2 cellular contexts compared by ENCODE assay signal in the genomic region with DNA sequence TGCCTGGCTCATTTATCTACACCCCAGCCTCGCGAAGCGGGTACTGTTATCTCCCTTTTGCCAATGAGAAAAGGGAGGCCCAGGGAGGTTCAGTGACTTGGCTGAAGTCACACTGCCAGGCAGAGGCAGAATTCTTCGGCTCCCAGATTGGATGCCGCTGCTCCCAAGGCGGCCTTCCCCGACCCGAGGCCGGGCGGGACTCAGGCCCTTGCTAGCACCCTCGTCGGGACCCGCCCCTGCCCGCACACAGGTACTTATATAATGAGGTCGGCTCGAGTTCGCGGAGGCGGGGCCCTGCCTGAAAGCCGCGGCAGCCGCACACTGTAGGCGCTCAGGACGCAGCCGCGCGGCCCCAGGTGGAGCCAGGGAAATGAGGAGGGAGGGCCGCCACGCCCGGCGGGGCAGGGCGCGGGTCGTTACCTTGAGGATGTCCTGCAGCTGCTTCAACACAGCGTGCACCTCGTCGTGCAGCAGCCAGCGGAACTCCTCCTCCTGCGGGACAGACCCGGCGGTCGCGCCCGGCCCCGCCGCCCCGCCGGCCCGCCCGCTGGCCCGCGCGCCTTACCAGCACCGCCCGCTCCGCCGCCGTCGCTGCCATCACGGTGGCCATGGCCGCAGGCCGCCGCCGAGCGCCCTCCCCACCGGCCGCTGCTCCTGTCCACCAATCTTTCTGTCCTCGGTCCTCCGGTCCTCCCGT.
TF ChIP-seq lines count a peak whose summit lies in the region.

A gene with protein sequence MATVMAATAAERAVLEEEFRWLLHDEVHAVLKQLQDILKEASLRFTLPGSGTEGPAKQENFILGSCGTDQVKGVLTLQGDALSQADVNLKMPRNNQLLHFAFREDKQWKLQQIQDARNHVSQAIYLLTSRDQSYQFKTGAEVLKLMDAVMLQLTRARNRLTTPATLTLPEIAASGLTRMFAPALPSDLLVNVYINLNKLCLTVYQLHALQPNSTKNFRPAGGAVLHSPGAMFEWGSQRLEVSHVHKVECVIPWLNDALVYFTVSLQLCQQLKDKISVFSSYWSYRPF (minus strand): TSS at position 672 of the 697 bp plus-strand sequence. CDS start 62 bp downstream, at position 610.

TF ChIP-seq in HEK293, 187 proteins besides CTCF, POLR2A, EP300 and RAD21 (continues in another document):
- TF ChIP-seq SP3 (tag by site-specific recombination; IDR thresholded peaks at IDR 0.05) (0 out of 2 replicates have a peak, but pooled peaks have one; percentile 69), KLF9 (tag by site-specific recombination; IDR thresholded peaks at IDR 0.05; ENCODE audit: low read depth) (peak; percentile 49; the same call in 1 of the 2 replicates), ZNF701 (tag by site-specific recombination; IDR thresholded peaks at IDR 0.05) (0 out of 2 replicates have a peak, but pooled peaks have one; percentile 18), ZNF239 (tag by site-specific recombination; IDR thresholded peaks at IDR 0.05) (no peak), ZNF157 (tag by site-specific recombination; IDR thresholded peaks at IDR 0.05) (no peak), ZXDB (tag by site-specific recombination; IDR thresholded peaks at IDR 0.05) (0 out of 2 replicates have a peak, but pooled peaks have one; percentile 34), SP2 (tag by site-specific recombination; IDR thresholded peaks at IDR 0.05) (peak; percentile 63), ZEB2 (tag by site-specific recombination; IDR thresholded peaks at IDR 0.05) (peak; percentile 70), ZNF639 (tag by site-specific recombination; IDR thresholded peaks at IDR 0.05) (no peak), ZNF677 (tag by site-specific recombination; IDR thresholded peaks at IDR 0.05) (no peak), ZBTB17 (tag by site-specific recombination; IDR thresholded peaks at IDR 0.05) (peak; percentile 55; the same call in 1 of the 2 replicates), ZNF48 (tag by site-specific recombination; IDR thresholded peaks at IDR 0.05) (no peak), ZNF426 (tag by site-specific recombination; IDR thresholded peaks at IDR 0.05) (no peak), ZNF529 (tag by site-specific recombination; IDR thresholded peaks at IDR 0.05; ENCODE audit: insufficient replicate concordance) (no peak), SCRT2 (tag by site-specific recombination; IDR thresholded peaks at IDR 0.05) (peak; percentile 24; the same call in 1 of the 2 replicates), ZIC2 (tag by site-specific recombination; IDR thresholded peaks at IDR 0.05) (peak; percentile 49), ZNF792 (tag by site-specific recombination; IDR thresholded peaks at IDR 0.05) (no peak), ZNF302 (tag by site-specific recombination; IDR thresholded peaks at IDR 0.05; ENCODE audit: low read depth) (no peak), ZNF768 (tag by site-specific recombination; IDR thresholded peaks at IDR 0.05) (peak; percentile 65; the same call in 1 of the 2 replicates), ZNF791 (tag by site-specific recombination; IDR thresholded peaks at IDR 0.05) (no peak), REPIN1 (tag by site-specific recombination; IDR thresholded peaks at IDR 0.05; ENCODE audit: low read depth) (0 out of 2 replicates have a peak, but pooled peaks have one; percentile 62), ZNF114 (tag by site-specific recombination; IDR thresholded peaks at IDR 0.05) (no peak), ZNF394 (tag by site-specific recombination; IDR thresholded peaks at IDR 0.05; ENCODE audit: borderline replicate concordance) (peak; percentile 51), GFI1B (tag by site-specific recombination; IDR thresholded peaks at IDR 0.05) (no peak), ZNF335 (tag by site-specific recombination; conservative IDR thresholded peaks at IDR 0.05) (peak; percentile 87), ZNF596 (tag by site-specific recombination; IDR thresholded peaks at IDR 0.05) (no peak), HOXA7 (CRISPR knock-in tag; IDR thresholded peaks at IDR 0.05; ENCODE audit: borderline replicate concordance) (no peak)
- TF ChIP-seq, protein P1, sequence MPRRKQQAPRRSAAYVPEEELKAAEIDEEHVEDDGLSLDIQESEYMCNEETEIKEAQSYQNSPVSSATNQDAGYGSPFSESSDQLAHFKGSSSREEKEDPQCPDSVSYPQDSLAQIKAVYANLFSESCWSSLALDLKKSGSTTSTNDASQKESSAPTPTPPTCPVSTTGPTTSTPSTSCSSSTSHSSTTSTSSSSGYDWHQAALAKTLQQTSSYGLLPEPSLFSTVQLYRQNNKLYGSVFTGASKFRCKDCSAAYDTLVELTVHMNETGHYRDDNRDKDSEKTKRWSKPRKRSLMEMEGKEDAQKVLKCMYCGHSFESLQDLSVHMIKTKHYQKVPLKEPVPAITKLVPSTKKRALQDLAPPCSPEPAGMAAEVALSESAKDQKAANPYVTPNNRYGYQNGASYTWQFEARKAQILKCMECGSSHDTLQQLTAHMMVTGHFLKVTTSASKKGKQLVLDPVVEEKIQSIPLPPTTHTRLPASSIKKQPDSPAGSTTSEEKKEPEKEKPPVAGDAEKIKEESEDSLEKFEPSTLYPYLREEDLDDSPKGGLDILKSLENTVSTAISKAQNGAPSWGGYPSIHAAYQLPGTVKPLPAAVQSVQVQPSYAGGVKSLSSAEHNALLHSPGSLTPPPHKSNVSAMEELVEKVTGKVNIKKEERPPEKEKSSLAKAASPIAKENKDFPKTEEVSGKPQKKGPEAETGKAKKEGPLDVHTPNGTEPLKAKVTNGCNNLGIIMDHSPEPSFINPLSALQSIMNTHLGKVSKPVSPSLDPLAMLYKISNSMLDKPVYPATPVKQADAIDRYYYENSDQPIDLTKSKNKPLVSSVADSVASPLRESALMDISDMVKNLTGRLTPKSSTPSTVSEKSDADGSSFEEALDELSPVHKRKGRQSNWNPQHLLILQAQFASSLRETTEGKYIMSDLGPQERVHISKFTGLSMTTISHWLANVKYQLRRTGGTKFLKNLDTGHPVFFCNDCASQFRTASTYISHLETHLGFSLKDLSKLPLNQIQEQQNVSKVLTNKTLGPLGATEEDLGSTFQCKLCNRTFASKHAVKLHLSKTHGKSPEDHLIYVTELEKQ (tag by site-specific recombination; IDR thresholded peaks at IDR 0.05; ENCODE audit: borderline replicate concordance): no peak

TF ChIP-seq in SK-N-SH, 30 proteins besides CTCF, POLR2A, EP300 and RAD21:
- TF ChIP-seq MAX (IDR thresholded peaks at IDR 0.05; ENCODE audit: low read depth) (0 out of 2 replicates have a peak, but pooled peaks have one; percentile 32), MXI1 (IDR thresholded peaks at IDR 0.05; ENCODE audit: low read depth, low read length) (peak; percentile 17; the same call in 1 of the 2 replicates), FOSL2 (IDR thresholded peaks at IDR 0.05; ENCODE audit: borderline replicate concordance, low read depth) (no peak), CHD2 (IDR thresholded peaks at IDR 0.05; ENCODE audit: low read length, partially characterized antibody) (no peak)
TF ChIP-seq in SK-N-SH: peak in this region for 2.
